Comparison of ENCODE assay signal across 1 cellular context in the genomic region with DNA sequence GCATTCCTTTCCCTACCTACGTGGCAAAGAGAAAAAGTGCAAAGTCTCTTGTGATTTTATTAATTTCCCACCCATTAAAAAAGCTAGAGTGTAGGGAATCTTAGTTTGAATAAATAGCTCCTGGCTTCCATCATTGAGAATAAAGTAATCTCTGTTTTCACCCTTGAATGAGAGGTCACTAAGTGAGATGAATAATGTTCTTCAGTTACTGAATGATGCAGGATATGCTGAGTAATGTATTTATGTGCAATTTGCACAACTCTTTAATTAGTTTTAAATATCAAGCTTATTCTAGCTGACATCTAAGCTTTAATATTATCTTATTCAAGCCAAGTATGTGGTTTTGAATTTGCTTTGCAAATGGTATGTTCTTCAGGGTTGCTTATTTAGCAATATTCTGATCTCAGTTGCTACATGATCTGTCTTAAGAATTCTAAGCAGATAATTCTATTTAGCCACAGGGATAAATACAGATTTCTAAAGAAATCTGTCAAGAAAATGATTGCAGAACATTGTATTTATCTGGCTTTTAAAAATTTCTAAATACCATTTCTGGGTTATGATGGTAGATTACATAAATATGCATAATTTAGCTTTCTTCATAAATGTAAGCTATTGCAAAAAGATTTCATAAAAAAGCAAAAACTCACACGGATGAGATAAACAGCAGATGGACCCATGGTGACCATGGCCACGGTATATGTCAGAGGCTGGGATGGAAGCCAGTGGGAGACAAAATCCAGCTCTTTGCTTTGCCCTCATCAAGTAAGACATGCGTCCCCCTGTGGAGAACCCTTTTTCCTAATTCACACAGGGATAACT.
TF ChIP-seq lines count a peak whose summit lies in the region.

No MANE protein-coding gene starts in this region.

TF ChIP-seq in WTC11, 78 proteins besides CTCF, POLR2A, EP300 and RAD21 (continued from another document):
- TF ChIP-seq ERG (CRISPR knock-in tag; IDR thresholded peaks at IDR 0.05) (no peak), ZNF281 (CRISPR knock-in tag; IDR thresholded peaks at IDR 0.05) (no peak), ELF4 (CRISPR knock-in tag; IDR thresholded peaks at IDR 0.05; ENCODE audit: low read depth) (no peak), SMAD3 (CRISPR knock-in tag; IDR thresholded peaks at IDR 0.05; ENCODE audit: borderline replicate concordance) (no peak), ZNF138 (CRISPR knock-in tag; conservative IDR thresholded peaks at IDR 0.05) (no peak), ZNF317 (CRISPR knock-in tag; IDR thresholded peaks at IDR 0.05; ENCODE audit: borderline replicate concordance, low read depth) (no peak), CBFB (CRISPR knock-in tag; IDR thresholded peaks at IDR 0.05; ENCODE audit: low read depth) (no peak)
- TF ChIP-seq, protein P1, sequence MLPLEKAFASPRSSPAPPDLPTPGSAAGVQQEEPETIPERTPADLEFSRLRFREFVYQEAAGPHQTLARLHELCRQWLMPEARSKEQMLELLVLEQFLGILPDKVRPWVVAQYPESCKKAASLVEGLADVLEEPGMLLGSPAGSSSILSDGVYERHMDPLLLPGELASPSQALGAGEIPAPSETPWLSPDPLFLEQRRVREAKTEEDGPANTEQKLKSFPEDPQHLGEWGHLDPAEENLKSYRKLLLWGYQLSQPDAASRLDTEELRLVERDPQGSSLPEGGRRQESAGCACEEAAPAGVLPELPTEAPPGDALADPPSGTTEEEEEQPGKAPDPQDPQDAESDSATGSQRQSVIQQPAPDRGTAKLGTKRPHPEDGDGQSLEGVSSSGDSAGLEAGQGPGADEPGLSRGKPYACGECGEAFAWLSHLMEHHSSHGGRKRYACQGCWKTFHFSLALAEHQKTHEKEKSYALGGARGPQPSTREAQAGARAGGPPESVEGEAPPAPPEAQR (CRISPR knock-in tag; IDR thresholded peaks at IDR 0.05): no peak
- TF ChIP-seq, protein P2, sequence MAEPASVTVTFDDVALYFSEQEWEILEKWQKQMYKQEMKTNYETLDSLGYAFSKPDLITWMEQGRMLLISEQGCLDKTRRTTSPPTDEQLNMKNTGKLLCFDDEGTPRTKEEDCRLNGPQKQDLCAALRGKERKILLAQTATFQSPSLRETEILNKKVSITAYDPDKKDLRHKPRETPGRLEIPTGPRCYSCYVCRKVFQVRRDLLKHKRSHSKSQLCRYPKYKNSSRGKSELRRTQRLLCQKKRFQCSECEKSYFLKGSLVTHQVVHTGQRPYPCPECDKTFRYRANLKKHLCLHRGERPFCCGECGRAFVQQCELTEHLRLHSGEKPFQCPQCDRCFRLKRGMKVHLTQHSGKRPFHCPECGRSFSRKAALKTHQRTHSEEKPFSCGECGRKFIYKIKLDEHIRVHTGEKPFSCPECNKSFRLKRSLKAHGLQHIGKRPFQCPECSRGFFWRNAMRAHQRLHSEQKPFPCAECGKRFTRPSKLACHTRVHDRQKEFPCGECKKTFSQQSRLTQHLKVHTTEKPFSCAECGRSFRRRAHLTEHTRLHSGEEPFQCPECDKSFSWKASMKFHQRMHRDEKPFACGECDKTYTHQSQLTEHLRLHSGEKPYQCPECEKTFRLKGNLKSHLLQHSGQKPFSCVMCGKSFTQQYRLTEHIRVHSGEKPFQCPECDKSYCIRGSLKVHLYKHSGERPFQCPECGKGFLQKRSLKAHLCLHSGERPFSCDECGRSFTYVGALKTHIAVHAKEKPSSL (CRISPR knock-in tag; conservative IDR thresholded peaks at IDR 0.05): no peak
TF ChIP-seq in WTC11: peak in this region for 0.
